8 cellular contexts compared by ENCODE assay signal in genomic region chr12:2212971-2213869, GRCh38.
DNase-seq lines count a peak whose midpoint lies in the region; ATAC-seq and TF ChIP-seq lines count a peak whose summit lies in the region.

No MANE protein-coding gene starts in this region.

- H3K9me3 ChIP-seq in BE2C (no peaks in the 10 kb centered on the region), esophagus (ENCODE audit: control insufficient read depth in 2 of 2, insufficient read depth in 1 of 2, low read depth in 1 of 2, low read length in 1 of 2) (no peaks in the 10 kb centered on the region), muscle layer of colon (ENCODE audit: low read length) (no peaks in the 10 kb centered on the region)

- ATAC-seq in HG03097 (IDR thresholded peaks at IDR 0.05; ENCODE audit: low FRiP score, unreplicated experiment) (no peak), GM19467 (IDR thresholded peaks at IDR 0.05; ENCODE audit: unreplicated experiment) (no peak)

- H3K27me3 ChIP-seq in BE2C (no peaks in the 10 kb centered on the region; the same call in 1 of the 2 replicates), esophagus (ENCODE audit: control insufficient read depth in 1 of 2, insufficient read depth in 2 of 2, low read length in 2 of 2) (no peaks in the 10 kb centered on the region), muscle layer of colon (ENCODE audit: control insufficient read depth in 1 of 2, insufficient read depth in 2 of 2, low read length in 2 of 2) (no peaks in the 10 kb centered on the region)

- H3K36me3 ChIP-seq in BE2C (no peaks in the 10 kb centered on the region), esophagus (ENCODE audit: control insufficient read depth in 2 of 2, insufficient read depth in 2 of 2, low read length in 1 of 2) (no peaks in the 10 kb centered on the region), muscle layer of colon (ENCODE audit: insufficient read depth, low read length) (no peaks in the 10 kb centered on the region)

- H3K9ac ChIP-seq in muscle layer of colon (ENCODE audit: low read length) = no peak overlapping the region

- H3K4me1 ChIP-seq in BE2C (peaks cover 2% of the 10 kb centered on the region; the same call in 1 of the 2 replicates), esophagus (ENCODE audit: control insufficient read depth in 2 of 2, insufficient read depth in 2 of 2, low read length in 1 of 2) (peaks cover 0 to 2% of the 10 kb centered on the region in 2 donors), muscle layer of colon (ENCODE audit: insufficient read depth, low read length) (peaks cover 44% of the 10 kb centered on the region)

- H3K27ac ChIP-seq in esophagus (ENCODE audit: low read depth in 2 of 2, low read length in 1 of 2) (peak overlapping the region; percentile 25 to 26), muscle layer of colon (ENCODE audit: low read depth, low read length) (peak overlapping the region; percentile 74)

- WGBS in esophagus, 2 donors = 50 to 54% methylated on average over 21 of the region's 21 CpGs

- H3K4me3 ChIP-seq in BE2C (ENCODE audit: low read depth, low read length) = no peak overlapping the region
- no peak overlapping the region for H3K4me3 ChIP-seq in esophagus (ENCODE audit: low read depth in 1 of 2, low read length in 2 of 2)
- H3K4me3 ChIP-seq in muscle layer of colon (ENCODE audit: low read depth in 1 of 2, low read length in 2 of 2) = no peak overlapping the region

- DNase-seq in BE2C = peak; percentile 28
- peak; percentile 21 to 41 for DNase-seq in NCI-H524 (lab: John Stamatoyannopoulos, UW)
- DNase-seq in GM10266 (ENCODE audit: extremely low spot score) = no peak
- no peak for DNase-seq in SW 1271 (lab: John Stamatoyannopoulos, UW)

- TF ChIP-seq CTCF in BE2C (IDR thresholded peaks at IDR 0.05; ENCODE audit: low read depth, low read length) (no peak), GM10266 (IDR thresholded peaks at IDR 0.05; ENCODE audit: control insufficient read depth, insufficient read depth, low read depth, missing control alignments) (no peak)

Comparison
In these comparisons a context has a peak if more than half of its experiments do, and no peak if none do; other contexts are left out.
1. DNase-seq: peak in BE2C (single experiment) and NCI-H524 (2 of 2); none in GM10266 (single experiment) and SW 1271 (0 of 2).